In the genomic region with DNA sequence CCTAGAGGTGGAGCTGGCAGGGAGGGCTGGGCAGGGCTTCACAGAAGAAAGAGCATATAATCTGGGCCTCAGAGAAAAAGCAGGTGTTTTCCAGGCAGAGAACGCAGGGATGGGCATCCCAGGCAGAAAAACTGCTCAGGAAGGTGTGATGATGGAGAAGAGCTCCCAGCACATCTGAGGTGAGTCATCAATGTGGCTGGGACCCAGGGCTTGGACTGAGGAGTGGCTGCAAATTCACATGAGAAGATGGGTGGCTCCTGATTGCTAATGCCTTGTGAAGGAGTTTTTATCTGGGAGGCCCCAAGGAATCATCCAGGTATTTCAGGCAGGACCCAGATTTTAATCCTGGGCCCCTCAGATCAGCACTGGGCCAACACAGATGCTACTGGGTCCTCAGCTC, we compare ENCODE assay signal across 15 cellular contexts. TPM values are rescaled to one million over a fixed set of nuclear protein-coding genes. Genes with fewer than 3 reads are reported as not detected.
DNase-seq lines count a peak whose midpoint lies in the region; ATAC-seq, FAIRE-seq and TF ChIP-seq lines count a peak whose summit lies in the region.
"Had no signal": no experiment of that assay in that cellular context is flagged by ENCODE, and none has a peak within 500 bp of the region (broad histone marks: within the 10 kb centered on the region; RNA-seq: fewer than 3 reads in every experiment).

No MANE protein-coding gene starts in this region.

- DNase-seq in HK-2 (ENCODE audit: unreplicated experiment) (peak; percentile 25), body of pancreas (no peak), urothelium cell line (ENCODE audit: low spot score) (peak; percentile 82), GM03348 (ENCODE audit: low spot score) (no peak), NCI-H774 (lab: John Stamatoyannopoulos, UW) (no peak)
- DNase-seq: activated CD4-positive, CD25-positive, alpha-beta regulatory T cell; activated naive CD4-positive, alpha-beta T cell treated with anti-CD3 and anti-CD28 coated beads, Interleukin-2, amount 50 U/mL, for 16 hours; effector memory CD4-positive, alpha-beta T cell; gastrocnemius medialis; NCI-H1048 had no signal

- no peak overlapping the region for H3K9ac ChIP-seq in liver (ENCODE audit: low read depth in 1 of 2, low read length in 2 of 2)

- H3K4me3 ChIP-seq in body of pancreas (no peak overlapping the region), liver (ENCODE audit: low read depth in 1 of 3, low read length in 3 of 3) (no peak overlapping the region)
- H3K4me3 ChIP-seq: gastrocnemius medialis had no signal

- no peaks in the 10 kb centered on the region for H3K36me3 ChIP-seq in body of pancreas (replicated peaks in 1 of 2; ENCODE audit: insufficient read depth in 1 of 2, low read depth in 2 of 2)
- no peaks in the 10 kb centered on the region for H3K36me3 ChIP-seq in liver (ENCODE audit: control insufficient read depth in 4 of 4, insufficient read depth in 3 of 4, low read depth in 1 of 4, low read length in 3 of 4)
- H3K36me3 ChIP-seq: gastrocnemius medialis had no signal

- H3K9me3 ChIP-seq in body of pancreas (no peaks in the 10 kb centered on the region), liver (ENCODE audit: control insufficient read depth in 4 of 4, low read length in 3 of 4) (no peaks in the 10 kb centered on the region)
- H3K9me3 ChIP-seq: gastrocnemius medialis had no signal

- no peak for TF ChIP-seq POLR2A in body of pancreas (IDR thresholded peaks at IDR 0.05)

- ATAC-seq in body of pancreas (peak; percentile 30), GM19035 (IDR thresholded peaks at IDR 0.05; ENCODE audit: unreplicated experiment) (no peak)
- ATAC-seq: gastrocnemius medialis had no signal

- peaks cover 0 to 3% of the 10 kb centered on the region in 2 donors for H3K27me3 ChIP-seq in body of pancreas
- no peaks in the 10 kb centered on the region for H3K27me3 ChIP-seq in liver (ENCODE audit: control insufficient read depth in 4 of 4, insufficient read depth in 4 of 4, low read length in 3 of 4)
- H3K27me3 ChIP-seq: gastrocnemius medialis had no signal

- TF ChIP-seq RAD21 in liver (IDR thresholded peaks at IDR 0.05), result no peak

- TF ChIP-seq CTCF in body of pancreas (IDR thresholded peaks at IDR 0.05), result no peak
- no peak for TF ChIP-seq CTCF in liver (IDR thresholded peaks at IDR 0.05; ENCODE audit: low read depth, low read length, missing input control)

- 71 to 88% methylated on average over 1 of the region's 1 CpG for WGBS in body of pancreas, 2 donors
- 91% methylated on average over 1 of the region's 1 CpG for WGBS in liver

- no peaks in the 10 kb centered on the region for H3K4me1 ChIP-seq in body of pancreas
- H3K4me1 ChIP-seq in liver (ENCODE audit: control insufficient read depth in 4 of 4, insufficient read depth in 4 of 4, low read length in 3 of 4), result peaks cover 2 to 20% (median 9%) of the 10 kb centered on the region in 4 donors
- H3K4me1 ChIP-seq: gastrocnemius medialis had no signal

- no peak for FAIRE-seq in urothelium cell line (lab: Jason Lieb, UNC)
- FAIRE-seq: GM19239 had no signal

- H3K27ac ChIP-seq in body of pancreas (peak overlapping the region in 1 of 4 donors; percentile 54), liver (ENCODE audit: low read depth in 1 of 2, low read length in 2 of 2) (peak overlapping the region; percentile 38 to 73)
- H3K27ac ChIP-seq: gastrocnemius medialis had no signal

- intact Hi-C loops in body of pancreas (cut with DNase I), result no loop called here

TF ChIP-seq in liver, 16 proteins besides CTCF, POLR2A, EP300 and RAD21:
- TF ChIP-seq EGR1 (IDR thresholded peaks at IDR 0.05; ENCODE audit: low read depth in 2 of 2) (no peak), TAF1 (conservative IDR thresholded peaks at IDR 0.05) (no peak), NR2F2 (IDR thresholded peaks at IDR 0.05) (no peak), FOXA1 (IDR thresholded peaks at IDR 0.05) (no peak), HNF4A (conservative IDR thresholded peaks at IDR 0.05) (no peak), RXRA (IDR thresholded peaks at IDR 0.05) (no peak), FOXA2 (IDR thresholded peaks at IDR 0.05) (no peak), MAX (IDR thresholded peaks at IDR 0.05) (no peak), GABPA (IDR thresholded peaks at IDR 0.05 in 1 of 2, conservative IDR thresholded peaks at IDR 0.05 in 1 of 2) (no peak)
- TF ChIP-seq, protein P1, sequence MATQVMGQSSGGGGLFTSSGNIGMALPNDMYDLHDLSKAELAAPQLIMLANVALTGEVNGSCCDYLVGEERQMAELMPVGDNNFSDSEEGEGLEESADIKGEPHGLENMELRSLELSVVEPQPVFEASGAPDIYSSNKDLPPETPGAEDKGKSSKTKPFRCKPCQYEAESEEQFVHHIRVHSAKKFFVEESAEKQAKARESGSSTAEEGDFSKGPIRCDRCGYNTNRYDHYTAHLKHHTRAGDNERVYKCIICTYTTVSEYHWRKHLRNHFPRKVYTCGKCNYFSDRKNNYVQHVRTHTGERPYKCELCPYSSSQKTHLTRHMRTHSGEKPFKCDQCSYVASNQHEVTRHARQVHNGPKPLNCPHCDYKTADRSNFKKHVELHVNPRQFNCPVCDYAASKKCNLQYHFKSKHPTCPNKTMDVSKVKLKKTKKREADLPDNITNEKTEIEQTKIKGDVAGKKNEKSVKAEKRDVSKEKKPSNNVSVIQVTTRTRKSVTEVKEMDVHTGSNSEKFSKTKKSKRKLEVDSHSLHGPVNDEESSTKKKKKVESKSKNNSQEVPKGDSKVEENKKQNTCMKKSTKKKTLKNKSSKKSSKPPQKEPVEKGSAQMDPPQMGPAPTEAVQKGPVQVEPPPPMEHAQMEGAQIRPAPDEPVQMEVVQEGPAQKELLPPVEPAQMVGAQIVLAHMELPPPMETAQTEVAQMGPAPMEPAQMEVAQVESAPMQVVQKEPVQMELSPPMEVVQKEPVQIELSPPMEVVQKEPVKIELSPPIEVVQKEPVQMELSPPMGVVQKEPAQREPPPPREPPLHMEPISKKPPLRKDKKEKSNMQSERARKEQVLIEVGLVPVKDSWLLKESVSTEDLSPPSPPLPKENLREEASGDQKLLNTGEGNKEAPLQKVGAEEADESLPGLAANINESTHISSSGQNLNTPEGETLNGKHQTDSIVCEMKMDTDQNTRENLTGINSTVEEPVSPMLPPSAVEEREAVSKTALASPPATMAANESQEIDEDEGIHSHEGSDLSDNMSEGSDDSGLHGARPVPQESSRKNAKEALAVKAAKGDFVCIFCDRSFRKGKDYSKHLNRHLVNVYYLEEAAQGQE (IDR thresholded peaks at IDR 0.05), result no peak

RNA-seq across cellular contexts. Expression of gene IL1F10, which starts 10.2 kb away (rescaled TPM):
- total RNA-seq in body of pancreas, result not detected
- total RNA-seq in liver, result not detected
- polyA plus RNA-seq in liver, result not detected
- total RNA-seq: gastrocnemius medialis, subcutaneous adipose tissue had no signal
- polyA plus RNA-seq: CD14-positive monocyte had no signal

RNA-seq across cellular contexts. Expression of gene IL36RN, which starts 18.9 kb away (rescaled TPM):
- total RNA-seq in body of pancreas (not detected), liver (not detected)
- not detected for polyA plus RNA-seq in liver
- total RNA-seq: gastrocnemius medialis, subcutaneous adipose tissue had no signal
- polyA plus RNA-seq: CD14-positive monocyte had no signal

RNA-seq across cellular contexts. Expression of gene IL36B, which starts 25.3 kb away (rescaled TPM):
- total RNA-seq in body of pancreas, result not detected
- not detected for total RNA-seq in liver
- polyA plus RNA-seq in liver, result not detected
- total RNA-seq: gastrocnemius medialis, subcutaneous adipose tissue had no signal
- polyA plus RNA-seq: CD14-positive monocyte had no signal

RNA-seq across cellular contexts. Expression of gene IL1RN, which starts 49.5 kb away (rescaled TPM):
- total RNA-seq in body of pancreas (under 1 TPM in 1 of 2 donors, not detected in 1; 0.78 TPM), liver (10 to 100 TPM in 1 of 2 donors, 1 to 10 TPM in 1; 3.9 to 23.1 TPM)
- 100 to 1,000 TPM in 1 of 2 donors, 10 to 100 TPM in 1; 28.5 to 121 TPM for polyA plus RNA-seq in liver

Comparison
In these comparisons a context has a peak if more than half of its experiments do, and no peak if none do; other contexts are left out.
1. DNase-seq: peak in HK-2 (single experiment) and urothelium cell line (single experiment); none in body of pancreas (0 of 4), GM03348 (single experiment) and NCI-H774 (single experiment).